ENCODE assay signal across 10 cellular contexts in the genomic region with DNA sequence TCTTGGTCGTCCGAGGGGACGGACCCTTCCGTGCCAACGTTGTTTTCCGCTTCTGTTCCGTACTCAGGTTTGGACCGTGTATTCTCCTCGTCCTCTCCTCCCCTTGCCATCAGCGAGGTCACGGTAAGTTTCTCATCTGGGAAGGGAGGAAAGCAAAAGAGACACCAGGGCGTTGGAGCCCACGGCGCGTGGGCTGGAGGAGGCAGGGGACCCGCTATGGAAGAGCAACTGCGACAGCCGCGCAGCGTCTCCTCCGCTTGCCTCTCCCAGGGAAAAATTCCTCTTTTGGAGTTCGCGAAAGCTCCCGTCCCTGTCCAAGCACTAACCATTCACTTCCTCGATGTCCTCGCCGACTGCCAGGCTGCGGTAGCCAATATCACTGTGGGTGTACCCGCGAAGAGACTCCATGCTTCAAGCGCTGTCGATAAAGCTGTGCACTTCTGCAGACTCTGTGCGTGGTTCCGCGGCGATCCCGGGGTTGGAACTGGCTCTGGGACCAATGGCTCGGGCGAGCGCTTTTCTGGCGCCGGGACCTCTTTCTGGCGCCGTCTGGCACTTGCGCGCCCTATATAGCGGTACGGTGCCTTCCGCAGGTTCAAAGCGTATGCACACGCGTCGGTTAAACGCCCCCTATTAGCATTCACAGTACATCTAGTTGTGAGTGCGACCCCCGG. TPM values are rescaled to one million over a fixed set of nuclear protein-coding genes. Genes with fewer than 3 reads are reported as not detected.
DNase-seq lines count a peak whose midpoint lies in the region; ATAC-seq and TF ChIP-seq lines count a peak whose summit lies in the region.
"Had no signal": no experiment of that assay in that cellular context is flagged by ENCODE, and none has a peak within 500 bp of the region (broad histone marks: within the 10 kb centered on the region; RNA-seq: fewer than 3 reads in every experiment).

A gene (minus strand): TSS at position 492 of the 674 bp plus-strand sequence. CDS start 84 bp downstream, at position 408.

- no peak within 1 kb of the TSS for H3K27ac Mint-ChIP-seq in CD4-positive, CD25-positive, alpha-beta regulatory T cell
- no peak within 1 kb of the TSS for H3K27ac Mint-ChIP-seq in natural killer cell treated with Interleukin-12 subunit alpha and Interleukin-12 subunit beta and Interleukin-15 and Interleukin-18, amount 100 ng/mL, for 72 hours

- no peak within 1 kb of the TSS for H3K4me3 ChIP-seq in CD4-positive, CD25-positive, alpha-beta regulatory T cell (ENCODE audit: low read depth, low read length)
- H3K4me3 ChIP-seq in HUES48 (ENCODE audit: low read depth, low read length), result peak within 1 kb of the TSS; percentile 47
- H3K4me3 ChIP-seq in cardiac fibroblast (replicated peaks in 1 of 2; ENCODE audit: low read depth in 2 of 2, low read length in 2 of 2), result peak within 1 kb of the TSS; percentile 3 to 18
- no peak within 1 kb of the TSS for H3K4me3 ChIP-seq in colonic mucosa

- peaks cover 3% of the 10 kb centered on the region for H3K4me1 ChIP-seq in CD4-positive, CD25-positive, alpha-beta regulatory T cell (ENCODE audit: control insufficient read depth, insufficient read depth, low read length, poor library complexity, severe bottlenecking)
- H3K4me1 ChIP-seq in HUES48 (ENCODE audit: control insufficient read depth, insufficient read depth, low read length) (peaks cover 22% of the 10 kb centered on the region; the same call in 1 of the 2 replicates), colonic mucosa (no peaks in the 10 kb centered on the region)

- no peaks in the 10 kb centered on the region for H3K36me3 ChIP-seq in CD4-positive, CD25-positive, alpha-beta regulatory T cell (ENCODE audit: control insufficient read depth, insufficient read depth, low read length)
- H3K36me3 ChIP-seq in HUES48 (ENCODE audit: control insufficient read depth, insufficient read depth, low read length), result no peaks in the 10 kb centered on the region
- no peaks in the 10 kb centered on the region for H3K36me3 ChIP-seq in colonic mucosa

- H3K9me3 ChIP-seq in CD4-positive, CD25-positive, alpha-beta regulatory T cell (ENCODE audit: control insufficient read depth in 2 of 2, low read length in 2 of 2), result no peaks in the 10 kb centered on the region
- H3K9me3 ChIP-seq in HUES48 (ENCODE audit: control insufficient read depth, insufficient read depth, low read length) (no peaks in the 10 kb centered on the region; the same call in 1 of the 2 replicates), colonic mucosa (no peaks in the 10 kb centered on the region)

- peaks cover 45% of the 10 kb centered on the region for H3K27me3 Mint-ChIP-seq in CD4-positive, CD25-positive, alpha-beta regulatory T cell
- H3K27me3 Mint-ChIP-seq in natural killer cell treated with Interleukin-12 subunit alpha and Interleukin-12 subunit beta and Interleukin-15 and Interleukin-18, amount 100 ng/mL, for 72 hours, result peaks cover 19 to 20% of the 10 kb centered on the region in 2 donors

- no peaks in the 10 kb centered on the region for H3K27me3 ChIP-seq in CD4-positive, CD25-positive, alpha-beta regulatory T cell (ENCODE audit: control insufficient read depth, insufficient read depth, low read length)
- H3K27me3 ChIP-seq in HUES48 (ENCODE audit: control insufficient read depth, insufficient read depth, low read length) (peaks cover 98% of the 10 kb centered on the region), colonic mucosa (peaks cover 20% of the 10 kb centered on the region)

- no peak within 1 kb of the TSS for H3K9ac ChIP-seq in HUES48 (ENCODE audit: low read depth, low read length)
- no peak within 1 kb of the TSS for H3K9ac ChIP-seq in colonic mucosa (ENCODE audit: low read depth in 2 of 2, low read length in 2 of 2)

- no peaks in the 10 kb centered on the region for H3K36me3 Mint-ChIP-seq in CD4-positive, CD25-positive, alpha-beta regulatory T cell
- no peaks in the 10 kb centered on the region for H3K36me3 Mint-ChIP-seq in natural killer cell treated with Interleukin-12 subunit alpha and Interleukin-12 subunit beta and Interleukin-15 and Interleukin-18, amount 100 ng/mL, for 72 hours

- H3K27ac ChIP-seq in CD4-positive, CD25-positive, alpha-beta regulatory T cell (ENCODE audit: insufficient read depth, low read length, poor library complexity, severe bottlenecking), result no peak within 1 kb of the TSS
- no peak within 1 kb of the TSS for H3K27ac ChIP-seq in HUES48 (ENCODE audit: low read depth, low read length)
- H3K27ac ChIP-seq in colonic mucosa, result no peak within 1 kb of the TSS

- no peaks in the 10 kb centered on the region for H3K9me3 Mint-ChIP-seq in CD4-positive, CD25-positive, alpha-beta regulatory T cell
- H3K9me3 Mint-ChIP-seq in natural killer cell treated with Interleukin-12 subunit alpha and Interleukin-12 subunit beta and Interleukin-15 and Interleukin-18, amount 100 ng/mL, for 72 hours, result no peaks in the 10 kb centered on the region

- intact Hi-C loops in colonic mucosa (cut with DNase I), result no loop called here

- ATAC-seq in CD4-positive, CD25-positive, alpha-beta regulatory T cell (ENCODE audit: low read depth in 2 of 2), result no peak
- no peak for ATAC-seq in natural killer cell treated with Interleukin-12 subunit alpha and Interleukin-12 subunit beta and Interleukin-15 and Interleukin-18, amount 100 ng/mL, for 72 hours
- no peak for ATAC-seq in GM18870 (IDR thresholded peaks at IDR 0.05; ENCODE audit: unreplicated experiment)

- no peak for TF ChIP-seq CTCF in cardiac fibroblast (IDR thresholded peaks at IDR 0.05; ENCODE audit: low read depth, low read length)
- no peak for TF ChIP-seq CTCF in colonic mucosa (IDR thresholded peaks at IDR 0.05)

- no peak for DNase-seq in CD4-positive, CD25-positive, alpha-beta regulatory T cell
- DNase-seq in cardiac fibroblast (ENCODE audit: low read depth in 2 of 2), result peak in 1 of 2 donors; percentile 10
- no peak for DNase-seq in natural killer cell treated with Interleukin-12 subunit alpha and Interleukin-12 subunit beta and Interleukin-15 and Interleukin-18, amount 100 ng/mL, for 72 hours (ENCODE audit: low spot score)
- no peak for DNase-seq in amniotic stem cell (lab: John Stamatoyannopoulos, UW)
- no peak for DNase-seq in colonic mucosa
- no peak for DNase-seq in putamen (ENCODE audit: low spot score)
- DNase-seq: hypothalamus; stimulated activated CD4-positive, alpha-beta T cell treated with anti-CD3 and anti-CD28 coated beads, Interleukin-1b, Interleukin-23, amount 100 ng/mL, for 48 hours had no signal

- peaks cover 0 to 18% (median under 1%) of the 10 kb centered on the region in 4 donors for H3K4me1 Mint-ChIP-seq in CD4-positive, CD25-positive, alpha-beta regulatory T cell
- peaks cover 0 to 6% of the 10 kb centered on the region in 2 donors for H3K4me1 Mint-ChIP-seq in natural killer cell treated with Interleukin-12 subunit alpha and Interleukin-12 subunit beta and Interleukin-15 and Interleukin-18, amount 100 ng/mL, for 72 hours (ENCODE audit: low read depth in 2 of 2)

- peak within 1 kb of the TSS in 3 of 4 donors; percentile 44 to 69 (median 65) for H3K4me3 Mint-ChIP-seq in CD4-positive, CD25-positive, alpha-beta regulatory T cell
- peak within 1 kb of the TSS; percentile 71 for H3K4me3 Mint-ChIP-seq in natural killer cell treated with Interleukin-12 subunit alpha and Interleukin-12 subunit beta and Interleukin-15 and Interleukin-18, amount 100 ng/mL, for 72 hours

RNA-seq across cellular contexts. Expression of the gene that starts here (rescaled TPM):
- total RNA-seq in CD4-positive, CD25-positive, alpha-beta regulatory T cell, result not detected
- polyA plus RNA-seq in CD4-positive, CD25-positive, alpha-beta regulatory T cell, result not detected
- not detected for total RNA-seq in natural killer cell treated with Interleukin-12 subunit alpha and Interleukin-12 subunit beta and Interleukin-15 and Interleukin-18, amount 100 ng/mL, for 72 hours
- total RNA-seq in colonic mucosa, result not detected

Comparison
In these comparisons a context has a peak if more than half of its experiments do, and no peak if none do; other contexts are left out.
1. H3K4me3 ChIP-seq: peak in HUES48 (single experiment) and cardiac fibroblast (2 of 2); none in CD4-positive, CD25-positive, alpha-beta regulatory T cell (single experiment) and colonic mucosa (single experiment).